16 cellular contexts compared by ENCODE assay signal in genomic region chr19:38037151-38037611, GRCh38.
DNase-seq lines count a peak whose midpoint lies in the region; ATAC-seq, FAIRE-seq and TF ChIP-seq lines count a peak whose summit lies in the region.
"Had no signal": no experiment of that assay in that cellular context is flagged by ENCODE, and none has a peak within 500 bp of the region (broad histone marks: within the 10 kb centered on the region; RNA-seq: fewer than 3 reads in every experiment).

No MANE protein-coding gene starts in this region.

- POLR2A ChIA-PET in Caco-2 (lab: Charles Lee), result no interaction called here
- POLR2A ChIA-PET in naive thymus-derived CD4-positive, alpha-beta T cell (lab: Charles Lee), result no interaction called here

- WGBS in small intestine, 3 donors, result 66 to 87% (median 76%) methylated on average over 11 of the region's 11 CpGs

- H3K27me3 ChIP-seq in Caco-2 (replicated peaks; ENCODE audit: control insufficient read depth, insufficient read depth, low read length) (no peaks in the 10 kb centered on the region), uterus (no peaks in the 10 kb centered on the region), small intestine (ENCODE audit: control insufficient read depth in 2 of 2, insufficient read depth in 2 of 2, low read length in 2 of 2) (no peaks in the 10 kb centered on the region)
- no peaks in the 10 kb centered on the region for H3K27me3 ChIP-seq in naive thymus-derived CD4-positive, alpha-beta T cell (ENCODE audit: control insufficient read depth in 2 of 2, insufficient read depth in 2 of 2, low read length in 2 of 2)

- peak overlapping the region; percentile 76 for H3K27ac Mint-ChIP-seq in Caco-2 (ENCODE audit: unreplicated experiment)
- H3K27ac Mint-ChIP-seq in HFFc6, result peak overlapping the region; percentile 96
- H3K27ac Mint-ChIP-seq in T-helper 17 cell, result peak overlapping the region; percentile 85
- peak overlapping the region in 5 of 9 donors; percentile 24 to 84 (median 60) for H3K27ac Mint-ChIP-seq in naive thymus-derived CD4-positive, alpha-beta T cell

- TF ChIP-seq CTCF in Caco-2 (IDR thresholded peaks at IDR 0.05; ENCODE audit: insufficient read depth in 1 of 2, low read depth in 1 of 2, low read length in 1 of 2, severe bottlenecking in 1 of 2, unreplicated experiment in 1 of 2) (no peak), HFFc6 (IDR thresholded peaks at IDR 0.05) (no peak), uterus (IDR thresholded peaks at IDR 0.05) (no peak)

- TF ChIP-seq POLR2A in uterus (IDR thresholded peaks at IDR 0.05), result no peak
- TF ChIP-seq POLR2A in GM18505 (IDR thresholded peaks at IDR 0.05; ENCODE audit: borderline replicate concordance, extremely low read depth, insufficient read depth, insufficient read length), result no peak

- peaks cover 9% of the 10 kb centered on the region for H3K9me3 ChIP-seq in Caco-2
- H3K9me3 ChIP-seq in T-helper 17 cell (ENCODE audit: control insufficient read depth, low read length, poor library complexity, severe bottlenecking), result no peaks in the 10 kb centered on the region
- H3K9me3 ChIP-seq in naive thymus-derived CD4-positive, alpha-beta T cell (ENCODE audit: control insufficient read depth in 2 of 3, low read length in 3 of 3), result no peaks in the 10 kb centered on the region
- no peaks in the 10 kb centered on the region for H3K9me3 ChIP-seq in uterus
- no peaks in the 10 kb centered on the region for H3K9me3 ChIP-seq in small intestine (ENCODE audit: control insufficient read depth, low read depth)

- no peak overlapping the region for H3K27ac ChIP-seq in naive thymus-derived CD4-positive, alpha-beta T cell (ENCODE audit: low read depth, low read length)
- H3K27ac ChIP-seq in uterus (no peak overlapping the region), small intestine (ENCODE audit: low read depth in 1 of 2, low read length in 1 of 2) (no peak overlapping the region)

- intact Hi-C loops in Caco-2 (cut with micrococcal nuclease; ENCODE audit: unreplicated experiment) (no loop called here), uterus (cut with DNase I; ENCODE audit: low total_unique reads) (no loop called here)
- intact Hi-C loops in naive thymus-derived CD4-positive, alpha-beta T cell (cut with micrococcal nuclease), result no loop called here

- H3K36me3 ChIP-seq in Caco-2 (ENCODE audit: control insufficient read depth, insufficient read depth, low read length) (no peaks in the 10 kb centered on the region), uterus (no peaks in the 10 kb centered on the region), small intestine (ENCODE audit: control insufficient read depth in 2 of 2, insufficient read depth in 2 of 2, low read length in 2 of 2) (no peaks in the 10 kb centered on the region)
- no peaks in the 10 kb centered on the region for H3K36me3 ChIP-seq in naive thymus-derived CD4-positive, alpha-beta T cell (ENCODE audit: control insufficient read depth in 2 of 3, insufficient read depth in 3 of 3, low read length in 3 of 3)

- H3K9me3 Mint-ChIP-seq in Caco-2 (ENCODE audit: unreplicated experiment) (no peaks in the 10 kb centered on the region), HFFc6 (peaks cover 8% of the 10 kb centered on the region)
- peaks cover 0 to 5% (median 0%) of the 10 kb centered on the region in 11 donors for H3K9me3 Mint-ChIP-seq in naive thymus-derived CD4-positive, alpha-beta T cell

- H3K4me1 ChIP-seq in Caco-2 (no peaks in the 10 kb centered on the region; the same call in 1 of the 2 replicates), uterus (peaks cover 3 to 11% of the 10 kb centered on the region in 2 donors), small intestine (ENCODE audit: control insufficient read depth in 2 of 2, insufficient read depth in 1 of 2, low read depth in 1 of 2, low read length in 1 of 2) (no peaks in the 10 kb centered on the region)
- no peaks in the 10 kb centered on the region for H3K4me1 ChIP-seq in naive thymus-derived CD4-positive, alpha-beta T cell (ENCODE audit: control insufficient read depth in 2 of 2, insufficient read depth in 2 of 2, low read length in 2 of 2)

- no peak for ATAC-seq in T-helper 17 cell
- no peak for ATAC-seq in naive thymus-derived CD4-positive, alpha-beta T cell
- no peak for ATAC-seq in GM18505 (IDR thresholded peaks at IDR 0.05; ENCODE audit: unreplicated experiment)
- no peak for ATAC-seq in GM19023 (IDR thresholded peaks at IDR 0.05; ENCODE audit: unreplicated experiment)
- ATAC-seq: HCT116 had no signal

- no peak for FAIRE-seq in small intestine (lab: Jason Lieb, UNC)
- FAIRE-seq: D721Med, endothelial cell of umbilical vein had no signal

- H3K4me1 Mint-ChIP-seq in Caco-2 (ENCODE audit: low read depth, unreplicated experiment) (peaks cover 12% of the 10 kb centered on the region), HFFc6 (ENCODE audit: low read depth) (peaks cover 73% of the 10 kb centered on the region), T-helper 17 cell (peaks cover 16% of the 10 kb centered on the region)
- peaks cover 0 to 11% (median 4%) of the 10 kb centered on the region in 7 donors for H3K4me1 Mint-ChIP-seq in naive thymus-derived CD4-positive, alpha-beta T cell

- DNase-seq in Caco-2 (no peak), HFFc6 (no peak), T-helper 17 cell (no peak), uterus (no peak), small intestine (no peak)
- no peak for DNase-seq in naive thymus-derived CD4-positive, alpha-beta T cell
- DNase-seq: activated CD8-positive, alpha-beta memory T cell treated with anti-CD3 and anti-CD28 coated beads, Interleukin-2, amount 50 U/mL, for 4 hours; hypothalamus; stimulated activated CD4-positive, alpha-beta T cell treated with anti-CD3 and anti-CD28 coated beads, Interleukin-12 subunit alpha, Interleukin-12 subunit beta, amount 100 ng/mL, for 4 hours; stimulated activated CD8-positive, alpha-beta memory T cell treated with anti-CD3 and anti-CD28 coated beads, Interleukin-4, amount 100 ng/mL, for 48 hours; T-helper 9 cell had no signal

- H3K4me3 Mint-ChIP-seq in Caco-2 (ENCODE audit: unreplicated experiment), result no peak overlapping the region
- H3K4me3 Mint-ChIP-seq in HFFc6, result no peak overlapping the region
- no peak overlapping the region for H3K4me3 Mint-ChIP-seq in T-helper 17 cell
- no peak overlapping the region for H3K4me3 Mint-ChIP-seq in naive thymus-derived CD4-positive, alpha-beta T cell

- no TSS peak for BruUV-seq in Caco-2 (replicated peaks; lab: Mats Ljungman, UMichigan)

- no peak overlapping the region for H3K4me3 ChIP-seq in Caco-2 (ENCODE audit: low read depth, low read length)
- H3K4me3 ChIP-seq in naive thymus-derived CD4-positive, alpha-beta T cell (ENCODE audit: low read length), result no peak overlapping the region
- H3K4me3 ChIP-seq in uterus, result no peak overlapping the region
- H3K4me3 ChIP-seq in small intestine (ENCODE audit: low read depth in 1 of 2, low read length in 2 of 2), result no peak overlapping the region

- CTCF ChIA-PET in Caco-2 (lab: Charles Lee), result no interaction called here
- CTCF ChIA-PET in naive thymus-derived CD4-positive, alpha-beta T cell (lab: Charles Lee), result no interaction called here

- H3K27me3 Mint-ChIP-seq in Caco-2 (ENCODE audit: insufficient read depth, unreplicated experiment), result no peaks in the 10 kb centered on the region
- no peaks in the 10 kb centered on the region; the same call in none of the 2 replicates for H3K27me3 Mint-ChIP-seq in HFFc6 (ENCODE audit: insufficient read depth)
- H3K27me3 Mint-ChIP-seq in T-helper 17 cell, result no peaks in the 10 kb centered on the region
- H3K27me3 Mint-ChIP-seq in naive thymus-derived CD4-positive, alpha-beta T cell, result no peaks in the 10 kb centered on the region

- H3K36me3 Mint-ChIP-seq in Caco-2 (ENCODE audit: insufficient read depth, unreplicated experiment) (peaks cover 53% of the 10 kb centered on the region), HFFc6 (ENCODE audit: low read depth) (peaks cover 10% of the 10 kb centered on the region), T-helper 17 cell (ENCODE audit: low read depth) (no peaks in the 10 kb centered on the region)
- peaks cover 0 to 21% (median 4%) of the 10 kb centered on the region in 5 donors for H3K36me3 Mint-ChIP-seq in naive thymus-derived CD4-positive, alpha-beta T cell
